14 cellular contexts compared by ENCODE assay signal in genomic region chr18:75066223-75066622, GRCh38.
"Had no signal": no experiment of that assay in that cellular context is flagged by ENCODE, and none has a peak within 500 bp of the region (broad histone marks: within the 10 kb centered on the region; RNA-seq: fewer than 3 reads in every experiment).

No MANE protein-coding gene starts in this region.

- H3K4me3 Mint-ChIP-seq: nephron progenitor cell had no signal

- H3K27ac ChIP-seq: colonic mucosa, foreskin keratinocyte, sigmoid colon, skin epidermis had no signal

- H3K27me3 ChIP-seq: colonic mucosa, foreskin keratinocyte, sigmoid colon had no signal

- H3K27ac Mint-ChIP-seq: nephron progenitor cell had no signal

- H3K4me3 ChIP-seq: colonic mucosa, sigmoid colon, skin epidermis had no signal

- DNase-seq: colonic mucosa; dermis blood vessel endothelial cell; erythroblast; foreskin keratinocyte; hippocampal formation; kidney glomerular epithelial cell; mammary epithelial cell; naive thymus-derived CD4-positive, alpha-beta T cell; nephron progenitor cell; sigmoid colon; stimulated activated CD4-positive, alpha-beta T cell treated with anti-CD3 and anti-CD28 coated beads, Interleukin-2, amount 100 ng/mL, for 24 hours; stimulated activated naive CD4-positive, alpha-beta T cell treated with Interleukin-2 at 50 U/mL for 16 hours had no signal

- ATAC-seq: foreskin keratinocyte had no signal

- H3K36me3 ChIP-seq: colonic mucosa had no signal

- H3K9me3 ChIP-seq: colonic mucosa, sigmoid colon had no signal

- FAIRE-seq: urothelium cell line had no signal

- H3K9me3 Mint-ChIP-seq: naive thymus-derived CD4-positive, alpha-beta T cell; nephron progenitor cell had no signal

- H3K4me1 ChIP-seq: colonic mucosa, sigmoid colon had no signal

- H3K27me3 Mint-ChIP-seq: naive thymus-derived CD4-positive, alpha-beta T cell had no signal
